ENCODE assay signal across 36 cellular contexts in the genomic region with DNA sequence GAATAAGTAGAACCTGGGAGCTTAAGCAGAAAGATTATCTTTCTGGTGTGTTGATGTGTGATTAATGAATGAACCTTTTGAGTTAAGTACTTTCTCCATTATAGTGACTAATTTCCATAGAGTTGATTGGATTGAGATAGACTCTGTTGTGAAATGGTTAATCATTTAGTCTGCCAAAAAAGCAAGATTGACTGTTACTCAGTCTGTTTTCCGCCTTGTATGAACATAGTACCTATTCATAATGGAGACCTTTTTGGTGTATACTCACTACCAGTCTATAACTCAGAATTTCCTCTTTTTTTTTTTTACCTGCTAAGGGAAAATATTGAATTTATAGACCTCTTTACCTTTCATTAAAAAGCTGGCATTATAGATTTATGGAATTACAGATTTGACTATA. TPM values are rescaled to one million over a fixed set of nuclear protein-coding genes. Genes with fewer than 3 reads are reported as not detected.
"Had no signal": no experiment of that assay in that cellular context is flagged by ENCODE, and none has a peak within 500 bp of the region (broad histone marks: within the 10 kb centered on the region; RNA-seq: fewer than 3 reads in every experiment).

No MANE protein-coding gene starts in this region.

- ATAC-seq: activated CD4-positive, CD25-positive, alpha-beta regulatory T cell treated with anti-CD3 and anti-CD28 coated beads, Interleukin-2, amount 50 U/mL, for 24 hours; activated naive CD8-positive, alpha-beta T cell treated with anti-CD3 and anti-CD28 coated beads, Interleukin-2, amount 50 U/mL, for 24 hours; activated T-helper 17 cell treated with anti-CD3 and anti-CD28 coated beads, Interleukin-2, amount 50 U/mL, for 72 hours; body of pancreas; effector memory CD8-positive, alpha-beta T cell; gastroesophageal sphincter; heart right ventricle; T-helper 17 cell had no signal

- H3K27ac Mint-ChIP-seq: activated B cell treated with CpG ODN at 0.5 μM for 24 hours; activated CD4-positive, alpha-beta memory T cell treated with anti-CD3 and anti-CD28 coated beads, Interleukin-2, amount 10 ng/mL, durations not matched to agents 7 days and 5 days; activated CD4-positive, alpha-beta T cell treated with anti-CD3 and anti-CD28 coated beads, Interleukin-2, amount 10 ng/mL, durations not matched to agents 7 days and 5 days; activated naive CD4-positive, alpha-beta T cell treated with anti-CD3 and anti-CD28 coated beads for 36 hours; activated naive CD4-positive, alpha-beta T cell treated with anti-CD3 and anti-CD28 coated beads, Interleukin-2, amount 50 U/mL, for 24 hours; activated naive CD8-positive, alpha-beta T cell treated with anti-CD3 and anti-CD28 coated beads for 36 hours; activated naive CD8-positive, alpha-beta T cell treated with anti-CD3 and anti-CD28 coated beads, Interleukin-2, amount 50 U/mL, for 24 hours; activated T-helper 17 cell treated with anti-CD3 and anti-CD28 coated beads, Interleukin-2, amount 50 U/mL, for 72 hours; effector memory CD8-positive, alpha-beta T cell; T-helper 17 cell; T-helper 2 cell treated with Interferon-gamma antibody and Interleukin-4, amounts not matched to agents 5 μg/mL and 100 μg/mL, for 36 hours had no signal

- DNase-seq: activated B cell treated with CpG ODN at 0.5 μM for 24 hours; activated CD4-positive, alpha-beta memory T cell treated with anti-CD3 and anti-CD28 coated beads, Interleukin-2, amount 10 ng/mL, durations not matched to agents 7 days and 5 days; activated CD4-positive, alpha-beta T cell treated with anti-CD3 and anti-CD28 coated beads, Interleukin-2, amount 10 ng/mL, durations not matched to agents 7 days and 5 days; activated CD4-positive, alpha-beta T cell treated with anti-CD3 and anti-CD28 coated beads, Interleukin-2, amount 50 U/mL, for 4 hours; activated CD8-positive, alpha-beta memory T cell treated with anti-CD3 and anti-CD28 coated beads, Interleukin-2, amount 50 U/mL, for 48 hours; activated effector memory CD4-positive, alpha-beta T cell treated with Interleukin-2 at 50 U/mL for 16 hours; activated naive CD4-positive, alpha-beta T cell treated with anti-CD3 and anti-CD28 coated beads for 36 hours; activated naive CD8-positive, alpha-beta T cell treated with anti-CD3 and anti-CD28 coated beads for 36 hours; activated naive CD8-positive, alpha-beta T cell treated with anti-CD3 and anti-CD28 coated beads, Interleukin-2, amount 50 U/mL, for 24 hours; adrenal gland; amygdala; aorta; body of pancreas; caudate nucleus; cortex of kidney; dermis blood vessel endothelial cell; effector CD4-positive, alpha-beta T cell; effector memory CD8-positive, alpha-beta T cell; esophagus squamous epithelium; foreskin melanocyte; heart right ventricle; T-helper 1 cell; T-helper 17 cell; T1000; WERI-Rb-1 had no signal

- H3K27me3 Mint-ChIP-seq: activated naive CD8-positive, alpha-beta T cell treated with anti-CD3 and anti-CD28 coated beads for 36 hours had no signal

- H3K4me3 ChIP-seq: adrenal gland, body of pancreas, esophagus squamous epithelium, gastroesophageal sphincter, heart right ventricle had no signal

- H3K36me3 ChIP-seq: adrenal gland, esophagus squamous epithelium, gastroesophageal sphincter, heart right ventricle, WERI-Rb-1 had no signal

- H3K27me3 ChIP-seq: body of pancreas, gastroesophageal sphincter had no signal

- H3K4me3 Mint-ChIP-seq: activated B cell treated with CpG ODN at 0.5 μM for 24 hours; activated CD4-positive, alpha-beta memory T cell treated with anti-CD3 and anti-CD28 coated beads, Interleukin-2, amount 10 ng/mL, durations not matched to agents 7 days and 5 days; activated CD4-positive, alpha-beta T cell treated with anti-CD3 and anti-CD28 coated beads, Interleukin-2, amount 10 ng/mL, durations not matched to agents 7 days and 5 days; activated naive CD4-positive, alpha-beta T cell treated with anti-CD3 and anti-CD28 coated beads for 36 hours; activated naive CD4-positive, alpha-beta T cell treated with anti-CD3 and anti-CD28 coated beads, Interleukin-2, amount 50 U/mL, for 24 hours; activated naive CD8-positive, alpha-beta T cell treated with anti-CD3 and anti-CD28 coated beads for 36 hours; activated naive CD8-positive, alpha-beta T cell treated with anti-CD3 and anti-CD28 coated beads, Interleukin-2, amount 50 U/mL, for 24 hours; activated T-helper 17 cell treated with anti-CD3 and anti-CD28 coated beads, Interleukin-2, amount 50 U/mL, for 72 hours; effector memory CD8-positive, alpha-beta T cell; T-helper 17 cell; T-helper 2 cell treated with Interferon-gamma antibody and Interleukin-4, amounts not matched to agents 5 μg/mL and 100 μg/mL, for 36 hours had no signal

- H3K36me3 Mint-ChIP-seq: activated naive CD4-positive, alpha-beta T cell treated with anti-CD3 and anti-CD28 coated beads, Interleukin-2, amount 50 U/mL, for 24 hours; activated naive CD8-positive, alpha-beta T cell treated with anti-CD3 and anti-CD28 coated beads for 36 hours had no signal

- H3K9me3 Mint-ChIP-seq: activated B cell treated with CpG ODN at 0.5 μM for 24 hours; activated CD4-positive, alpha-beta memory T cell treated with anti-CD3 and anti-CD28 coated beads, Interleukin-2, amount 10 ng/mL, durations not matched to agents 7 days and 5 days; activated CD4-positive, alpha-beta T cell treated with anti-CD3 and anti-CD28 coated beads, Interleukin-2, amount 10 ng/mL, durations not matched to agents 7 days and 5 days; activated naive CD4-positive, alpha-beta T cell treated with anti-CD3 and anti-CD28 coated beads for 36 hours; activated naive CD4-positive, alpha-beta T cell treated with anti-CD3 and anti-CD28 coated beads, Interleukin-2, amount 50 U/mL, for 24 hours; activated naive CD8-positive, alpha-beta T cell treated with anti-CD3 and anti-CD28 coated beads for 36 hours; activated naive CD8-positive, alpha-beta T cell treated with anti-CD3 and anti-CD28 coated beads, Interleukin-2, amount 50 U/mL, for 24 hours; activated T-helper 17 cell treated with anti-CD3 and anti-CD28 coated beads, Interleukin-2, amount 50 U/mL, for 72 hours; effector memory CD8-positive, alpha-beta T cell; T-helper 2 cell treated with Interferon-gamma antibody and Interleukin-4, amounts not matched to agents 5 μg/mL and 100 μg/mL, for 36 hours had no signal

- H3K27ac ChIP-seq: adrenal gland, body of pancreas, epithelial cell of prostate, esophagus squamous epithelium, gastroesophageal sphincter, heart right ventricle, WERI-Rb-1 had no signal

- H3K4me1 ChIP-seq: body of pancreas had no signal

- H3K4me1 Mint-ChIP-seq: activated B cell treated with CpG ODN at 0.5 μM for 24 hours; activated CD4-positive, alpha-beta memory T cell treated with anti-CD3 and anti-CD28 coated beads, Interleukin-2, amount 10 ng/mL, durations not matched to agents 7 days and 5 days; activated CD4-positive, alpha-beta T cell treated with anti-CD3 and anti-CD28 coated beads, Interleukin-2, amount 10 ng/mL, durations not matched to agents 7 days and 5 days; activated naive CD4-positive, alpha-beta T cell treated with anti-CD3 and anti-CD28 coated beads, Interleukin-2, amount 50 U/mL, for 24 hours; activated naive CD8-positive, alpha-beta T cell treated with anti-CD3 and anti-CD28 coated beads for 36 hours; activated naive CD8-positive, alpha-beta T cell treated with anti-CD3 and anti-CD28 coated beads, Interleukin-2, amount 50 U/mL, for 24 hours; activated T-helper 17 cell treated with anti-CD3 and anti-CD28 coated beads, Interleukin-2, amount 50 U/mL, for 72 hours; T-helper 17 cell had no signal

- H3K9me3 ChIP-seq: adrenal gland, body of pancreas, esophagus squamous epithelium, gastroesophageal sphincter, heart right ventricle had no signal

RNA-seq across cellular contexts. Expression of a gene that starts 14.4 kb away (rescaled TPM):
- total RNA-seq: activated B cell treated with CpG ODN at 0.5 μM for 24 hours; activated CD4-positive, alpha-beta memory T cell treated with anti-CD3 and anti-CD28 coated beads, Interleukin-2, amount 10 ng/mL, durations not matched to agents 7 days and 5 days; activated CD4-positive, alpha-beta T cell treated with anti-CD3 and anti-CD28 coated beads, Interleukin-2, amount 10 ng/mL, durations not matched to agents 7 days and 5 days; activated naive CD4-positive, alpha-beta T cell treated with anti-CD3 and anti-CD28 coated beads for 36 hours; activated naive CD8-positive, alpha-beta T cell treated with anti-CD3 and anti-CD28 coated beads for 36 hours; activated T-helper 17 cell treated with anti-CD3 and anti-CD28 coated beads, Interleukin-2, amount 50 U/mL, for 72 hours; adrenal gland; aorta; body of pancreas; chondrocyte; dermis blood vessel endothelial cell; endothelial cell of umbilical vein; esophagus squamous epithelium; fibroblast of lung; fibroblast of villous mesenchyme; gastroesophageal sphincter; glomerular endothelial cell; heart right ventricle; T-helper 17 cell had no signal
